In the genomic region with DNA sequence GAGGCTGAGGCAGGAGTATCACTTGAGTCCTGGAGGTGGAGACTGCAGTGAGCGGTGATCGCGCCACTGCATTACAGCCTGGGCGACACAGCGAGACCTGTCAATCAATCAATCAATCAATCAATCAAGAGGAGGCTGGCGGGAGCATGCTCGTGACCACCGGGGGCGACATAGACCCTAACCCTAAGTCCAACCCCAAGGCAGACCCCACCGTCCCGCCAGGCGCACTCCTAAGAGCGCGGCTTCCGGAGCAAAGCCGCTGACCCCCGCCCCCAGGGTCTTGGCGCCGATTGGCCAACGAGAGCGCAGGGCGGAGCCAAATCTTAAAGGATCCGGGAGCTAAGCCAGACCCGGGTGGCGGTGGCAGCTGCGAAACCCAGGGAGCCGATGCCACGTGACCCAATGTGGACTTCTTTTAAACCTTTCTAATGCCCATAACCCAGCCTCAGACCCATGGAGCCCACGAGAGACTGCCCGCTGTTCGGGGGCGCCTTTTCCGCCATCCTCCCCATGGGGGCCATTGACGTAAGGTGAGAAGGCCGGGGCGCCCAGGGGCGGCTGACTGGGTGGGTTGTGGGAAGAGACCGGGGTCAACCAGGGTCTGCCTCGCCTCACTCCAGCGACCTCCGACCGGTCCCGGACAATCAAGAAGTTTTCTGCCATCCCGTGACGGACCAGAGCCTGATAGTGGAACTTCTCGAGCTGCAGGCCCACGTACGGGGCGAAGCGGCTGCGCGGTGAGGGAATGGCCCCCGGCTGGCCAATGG, we compare ENCODE assay signal across 1 cellular context.
TF ChIP-seq lines count a peak whose summit lies in the region.

RANGRF (plus strand) TSS at position 335 of the 767 bp plus-strand sequence; CDS start at position 454, 119 bp downstream.

TF ChIP-seq in HepG2, 621 proteins besides CTCF, POLR2A, EP300 and RAD21 (continued from another document and continues in another):
- TF ChIP-seq ZNF572 (CRISPR knock-in tag; IDR thresholded peaks at IDR 0.05) (0 out of 2 replicates have a peak, but pooled peaks have one; percentile 52), SAP130 (CRISPR knock-in tag; IDR thresholded peaks at IDR 0.05; ENCODE audit: low read depth) (peak; percentile 80), ZNF331 (CRISPR knock-in tag; IDR thresholded peaks at IDR 0.05) (0 out of 2 replicates have a peak, but pooled peaks have one; percentile 16), ZNF547 (CRISPR knock-in tag; IDR thresholded peaks at IDR 0.05) (peak; percentile 26; the same call in 1 of the 2 replicates), GPN1 (CRISPR knock-in tag; IDR thresholded peaks at IDR 0.05; ENCODE audit: borderline replicate concordance) (no peak), SETDB1 (CRISPR knock-in tag; IDR thresholded peaks at IDR 0.05; ENCODE audit: borderline replicate concordance) (no peak), ZNF207 (IDR thresholded peaks at IDR 0.05; ENCODE audit: borderline replicate concordance) (no peak), REST (IDR thresholded peaks at IDR 0.05; ENCODE audit: borderline replicate concordance in 1 of 2, low read depth in 1 of 2, low read length in 2 of 2) (no peak), TSC22D2 (CRISPR knock-in tag; IDR thresholded peaks at IDR 0.05; ENCODE audit: borderline replicate concordance) (no peak), KAT8 (CRISPR knock-in tag; IDR thresholded peaks at IDR 0.05) (peak; percentile 72), THAP7 (CRISPR knock-in tag; IDR thresholded peaks at IDR 0.05) (no peak), MXD3 (CRISPR knock-in tag; IDR thresholded peaks at IDR 0.05) (peak; percentile 72; the same call in 1 of the 2 replicates), ZNF883 (CRISPR knock-in tag; IDR thresholded peaks at IDR 0.05; ENCODE audit: not compliant biosample characterization) (peak; percentile 34), BCLAF1 (IDR thresholded peaks at IDR 0.05) (no peak), ZKSCAN1 (IDR thresholded peaks at IDR 0.05; ENCODE audit: low read length) (no peak), ZNF713 (CRISPR knock-in tag; IDR thresholded peaks at IDR 0.05) (no peak), FOXA1 (IDR thresholded peaks at IDR 0.05) (no peak), FOXA1 (CRISPR knock-in tag; IDR thresholded peaks at IDR 0.05) (no peak), ETV5 (CRISPR knock-in tag; IDR thresholded peaks at IDR 0.05; ENCODE audit: borderline replicate concordance) (peak; percentile 83), SAFB2 (CRISPR knock-in tag; IDR thresholded peaks at IDR 0.05; ENCODE audit: borderline replicate concordance, low read depth) (no peak; the same call in 1 of the 2 replicates), MZF1 (CRISPR knock-in tag; IDR thresholded peaks at IDR 0.05; ENCODE audit: borderline replicate concordance) (no peak), ZNF780A (CRISPR knock-in tag; IDR thresholded peaks at IDR 0.05) (no peak), ZNF557 (CRISPR knock-in tag; IDR thresholded peaks at IDR 0.05) (no peak), TBL1XR1 (IDR thresholded peaks at IDR 0.05; ENCODE audit: borderline replicate concordance, low read length, partially characterized antibody) (no peak), NR1H2 (CRISPR knock-in tag; IDR thresholded peaks at IDR 0.05; ENCODE audit: borderline replicate concordance, low read depth) (0 out of 2 replicates have a peak, but pooled peaks have one; percentile 52), DMTF1 (CRISPR knock-in tag; IDR thresholded peaks at IDR 0.05) (no peak), JUN (CRISPR knock-in tag; IDR thresholded peaks at IDR 0.05) (no peak), MATR3 (CRISPR knock-in tag; IDR thresholded peaks at IDR 0.05) (no peak), STAG1 (CRISPR knock-in tag; IDR thresholded peaks at IDR 0.05) (no peak), NKX3-1 (CRISPR knock-in tag; IDR thresholded peaks at IDR 0.05) (no peak), ATAD3A (CRISPR knock-in tag; IDR thresholded peaks at IDR 0.05) (no peak), ZNF790 (CRISPR knock-in tag; IDR thresholded peaks at IDR 0.05; ENCODE audit: borderline replicate concordance) (no peak), NCOA1 (CRISPR knock-in tag; IDR thresholded peaks at IDR 0.05) (peak; percentile 81; the same call in 1 of the 2 replicates), SMAD3 (CRISPR knock-in tag; IDR thresholded peaks at IDR 0.05) (no peak), HDAC6 (IDR thresholded peaks at IDR 0.05; ENCODE audit: low read depth, low read length) (no peak), SRY (CRISPR knock-in tag; IDR thresholded peaks at IDR 0.05) (0 out of 2 replicates have a peak, but pooled peaks have one; percentile 25), FOXK2 (IDR thresholded peaks at IDR 0.05) (no peak), GABPA (IDR thresholded peaks at IDR 0.05; ENCODE audit: low read depth, low read length) (peak; percentile 28; the same call in 1 of the 2 replicates), GABPA (CRISPR knock-in tag; IDR thresholded peaks at IDR 0.05; ENCODE audit: low read depth) (peak; percentile 71), ZFP91 (CRISPR knock-in tag; IDR thresholded peaks at IDR 0.05; ENCODE audit: borderline replicate concordance) (peak; percentile 100), ISX (CRISPR knock-in tag; conservative IDR thresholded peaks at IDR 0.05) (no peak), TBP (CRISPR knock-in tag; IDR thresholded peaks at IDR 0.05) (no peak)
- TF ChIP-seq, protein P1, sequence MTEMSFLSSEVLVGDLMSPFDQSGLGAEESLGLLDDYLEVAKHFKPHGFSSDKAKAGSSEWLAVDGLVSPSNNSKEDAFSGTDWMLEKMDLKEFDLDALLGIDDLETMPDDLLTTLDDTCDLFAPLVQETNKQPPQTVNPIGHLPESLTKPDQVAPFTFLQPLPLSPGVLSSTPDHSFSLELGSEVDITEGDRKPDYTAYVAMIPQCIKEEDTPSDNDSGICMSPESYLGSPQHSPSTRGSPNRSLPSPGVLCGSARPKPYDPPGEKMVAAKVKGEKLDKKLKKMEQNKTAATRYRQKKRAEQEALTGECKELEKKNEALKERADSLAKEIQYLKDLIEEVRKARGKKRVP (CRISPR knock-in tag; IDR thresholded peaks at IDR 0.05): 0 out of 4 replicates have a peak, but pooled peaks of 1 of the 2 experiments have one; percentile 29
- TF ChIP-seq, protein P2, sequence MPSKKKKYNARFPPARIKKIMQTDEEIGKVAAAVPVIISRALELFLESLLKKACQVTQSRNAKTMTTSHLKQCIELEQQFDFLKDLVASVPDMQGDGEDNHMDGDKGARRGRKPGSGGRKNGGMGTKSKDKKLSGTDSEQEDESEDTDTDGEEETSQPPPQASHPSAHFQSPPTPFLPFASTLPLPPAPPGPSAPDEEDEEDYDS (CRISPR knock-in tag; IDR thresholded peaks at IDR 0.05): peak; percentile 41; the same call in 1 of the 2 replicates
- TF ChIP-seq, protein P3, sequence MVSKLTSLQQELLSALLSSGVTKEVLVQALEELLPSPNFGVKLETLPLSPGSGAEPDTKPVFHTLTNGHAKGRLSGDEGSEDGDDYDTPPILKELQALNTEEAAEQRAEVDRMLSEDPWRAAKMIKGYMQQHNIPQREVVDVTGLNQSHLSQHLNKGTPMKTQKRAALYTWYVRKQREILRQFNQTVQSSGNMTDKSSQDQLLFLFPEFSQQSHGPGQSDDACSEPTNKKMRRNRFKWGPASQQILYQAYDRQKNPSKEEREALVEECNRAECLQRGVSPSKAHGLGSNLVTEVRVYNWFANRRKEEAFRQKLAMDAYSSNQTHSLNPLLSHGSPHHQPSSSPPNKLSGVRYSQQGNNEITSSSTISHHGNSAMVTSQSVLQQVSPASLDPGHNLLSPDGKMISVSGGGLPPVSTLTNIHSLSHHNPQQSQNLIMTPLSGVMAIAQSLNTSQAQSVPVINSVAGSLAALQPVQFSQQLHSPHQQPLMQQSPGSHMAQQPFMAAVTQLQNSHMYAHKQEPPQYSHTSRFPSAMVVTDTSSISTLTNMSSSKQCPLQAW (CRISPR knock-in tag; IDR thresholded peaks at IDR 0.05): peak; percentile 31; the same call in 1 of the 2 replicates
- TF ChIP-seq, protein P4, sequence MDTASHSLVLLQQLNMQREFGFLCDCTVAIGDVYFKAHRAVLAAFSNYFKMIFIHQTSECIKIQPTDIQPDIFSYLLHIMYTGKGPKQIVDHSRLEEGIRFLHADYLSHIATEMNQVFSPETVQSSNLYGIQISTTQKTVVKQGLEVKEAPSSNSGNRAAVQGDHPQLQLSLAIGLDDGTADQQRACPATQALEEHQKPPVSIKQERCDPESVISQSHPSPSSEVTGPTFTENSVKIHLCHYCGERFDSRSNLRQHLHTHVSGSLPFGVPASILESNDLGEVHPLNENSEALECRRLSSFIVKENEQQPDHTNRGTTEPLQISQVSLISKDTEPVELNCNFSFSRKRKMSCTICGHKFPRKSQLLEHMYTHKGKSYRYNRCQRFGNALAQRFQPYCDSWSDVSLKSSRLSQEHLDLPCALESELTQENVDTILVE (CRISPR knock-in tag; IDR thresholded peaks at IDR 0.05): peak; percentile 18; the same call in 1 of the 2 replicates
- TF ChIP-seq, protein P5, sequence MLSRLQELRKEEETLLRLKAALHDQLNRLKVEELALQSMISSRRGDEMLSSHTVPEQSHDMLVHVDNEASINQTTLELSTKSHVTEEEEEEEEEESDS (CRISPR knock-in tag; IDR thresholded peaks at IDR 0.05; ENCODE audit: borderline replicate concordance): no peak
